Comparison of ENCODE assay signal across 27 cellular contexts in genomic region chr20:10315138-10315537, GRCh38.
"Had no signal": no experiment of that assay in that cellular context is flagged by ENCODE, and none has a peak within 500 bp of the region (broad histone marks: within the 10 kb centered on the region; RNA-seq: fewer than 3 reads in every experiment).

No MANE protein-coding gene starts in this region.

- H3K27ac Mint-ChIP-seq: activated CD8-positive, alpha-beta memory T cell treated with anti-CD3 and anti-CD28 coated beads, Interleukin-2, amount 10 ng/mL, durations not matched to agents 7 days and 5 days; activated naive CD4-positive, alpha-beta T cell treated with anti-CD3 and anti-CD28 coated beads, Interleukin-2, amount 50 U/mL, for 72 hours; activated naive CD8-positive, alpha-beta T cell treated with anti-CD3 and anti-CD28 coated beads, Interleukin-2, amount 50 U/mL, for 24 hours; activated T-cell treated with anti-CD3 and anti-CD28 coated beads, Interleukin-2, amount 50 U/mL, for 24 hours; activated T-helper 1 cell treated with anti-CD3 and anti-CD28 coated beads, Interleukin-12 subunit alpha, Interleukin-12 subunit beta, Interleukin-2, Interleukin-4 antibody, amounts not matched to agents 30 ng/mL and 10 ng/mL and 1 ng/mL, durations not matched to agents 14 hours and 24 hours and 36 hours; T-helper 1 cell treated with Interleukin-12 subunit alpha and Interleukin-12 subunit beta and Interleukin-4 antibody, amounts not matched to agents 30 μg/mL and 1 μg/mL, for 36 hours; WTC11 had no signal

- ATAC-seq: activated CD8-positive, alpha-beta memory T cell treated with anti-CD3 and anti-CD28 coated beads, Interleukin-2, amount 10 ng/mL, durations not matched to agents 7 days and 5 days; activated naive CD4-positive, alpha-beta T cell treated with anti-CD3 and anti-CD28 coated beads, Interleukin-2, amount 50 U/mL, for 72 hours; activated naive CD8-positive, alpha-beta T cell treated with anti-CD3 and anti-CD28 coated beads, Interleukin-2, amount 50 U/mL, for 24 hours; body of pancreas; WTC11 had no signal

- H3K9me3 ChIP-seq: ascending aorta, body of pancreas, Peyer's patch had no signal

- H3K36me3 ChIP-seq: ascending aorta, Peyer's patch had no signal

- H3K27me3 ChIP-seq: ascending aorta, body of pancreas, Peyer's patch had no signal

- DNase-seq: activated CD4-positive, alpha-beta T cell treated with anti-CD3 and anti-CD28 coated beads for 48 hours; activated CD4-positive, alpha-beta T cell treated with anti-CD3 and anti-CD28 coated beads, Interleukin-2, amount 50 U/mL, for 4 hours; activated CD4-positive, CD25-positive, alpha-beta regulatory T cell treated with anti-CD3 and anti-CD28 coated beads, Interleukin-2, amount 50 U/mL, for 72 hours; activated CD8-positive, alpha-beta memory T cell treated with anti-CD3 and anti-CD28 coated beads, Interleukin-2, amount 10 ng/mL, durations not matched to agents 7 days and 5 days; activated effector memory CD4-positive, alpha-beta T cell treated with Interleukin-2 at 50 U/mL for 16 hours; activated naive CD4-positive, alpha-beta T cell treated with Interleukin-2 at 50 U/mL for 16 hours; activated naive CD8-positive, alpha-beta T cell treated with anti-CD3 and anti-CD28 coated beads, Interleukin-2, amount 50 U/mL, for 24 hours; activated T-cell treated with anti-CD3 and anti-CD28 coated beads, Interleukin-2, amount 50 U/mL, for 24 hours; amniotic stem cell; body of pancreas; central memory CD4-positive, alpha-beta T cell; MM.1S; NCI-H1105 treated with DMSO at 0.1 percent for 48 hours; NCI-H1436 treated with DMSO at 0.1 percent for 48 hours; NCI-H187; NCI-H2081; NCI-H510A treated with DMSO at 0.1 percent for 48 hours; NCI-H69; NK-92 treated with Interleukin-12 subunit alpha and Interleukin-12 subunit beta, amount 100 ng/mL, for 24 hours; Peyer's patch; SHP77 treated with DMSO at 0.1 percent for 48 hours had no signal

- H3K4me1 Mint-ChIP-seq: activated naive CD8-positive, alpha-beta T cell treated with anti-CD3 and anti-CD28 coated beads, Interleukin-2, amount 50 U/mL, for 24 hours had no signal

- H3K4me3 ChIP-seq: ascending aorta, body of pancreas, Peyer's patch had no signal

- H3K4me1 ChIP-seq: body of pancreas, Peyer's patch had no signal

- H3K4me3 Mint-ChIP-seq: activated CD8-positive, alpha-beta memory T cell treated with anti-CD3 and anti-CD28 coated beads, Interleukin-2, amount 10 ng/mL, durations not matched to agents 7 days and 5 days; activated naive CD8-positive, alpha-beta T cell treated with anti-CD3 and anti-CD28 coated beads, Interleukin-2, amount 50 U/mL, for 24 hours; activated T-cell treated with anti-CD3 and anti-CD28 coated beads, Interleukin-2, amount 50 U/mL, for 24 hours; activated T-helper 1 cell treated with anti-CD3 and anti-CD28 coated beads, Interleukin-12 subunit alpha, Interleukin-12 subunit beta, Interleukin-2, Interleukin-4 antibody, amounts not matched to agents 30 ng/mL and 10 ng/mL and 1 ng/mL, durations not matched to agents 14 hours and 24 hours and 36 hours; T-helper 1 cell treated with Interleukin-12 subunit alpha and Interleukin-12 subunit beta and Interleukin-4 antibody, amounts not matched to agents 30 μg/mL and 1 μg/mL, for 36 hours; WTC11 had no signal

- H3K27ac ChIP-seq: body of pancreas, Peyer's patch had no signal

- FAIRE-seq: bronchial epithelial cell had no signal

- H3K36me3 Mint-ChIP-seq: activated CD8-positive, alpha-beta memory T cell treated with anti-CD3 and anti-CD28 coated beads, Interleukin-2, amount 10 ng/mL, durations not matched to agents 7 days and 5 days; activated naive CD4-positive, alpha-beta T cell treated with anti-CD3 and anti-CD28 coated beads, Interleukin-2, amount 50 U/mL, for 72 hours had no signal

- H3K9me3 Mint-ChIP-seq: activated naive CD8-positive, alpha-beta T cell treated with anti-CD3 and anti-CD28 coated beads, Interleukin-2, amount 50 U/mL, for 24 hours; activated T-cell treated with anti-CD3 and anti-CD28 coated beads, Interleukin-2, amount 50 U/mL, for 24 hours; T-helper 1 cell treated with Interleukin-12 subunit alpha and Interleukin-12 subunit beta and Interleukin-4 antibody, amounts not matched to agents 30 μg/mL and 1 μg/mL, for 36 hours had no signal
